In genomic region chr3:150703756-150704344, GRCh38 we compare ENCODE assay signal across 8 cellular contexts. TPM values are rescaled to one million over a fixed set of nuclear protein-coding genes. Genes with fewer than 3 reads are reported as not detected.
A peak's percentile ranks its signal among the peaks of the same experiment; 100 is the strongest.
DNase-seq lines count a peak whose midpoint lies in the region; ATAC-seq and TF ChIP-seq lines count a peak whose summit lies in the region.

ERICH6 (minus strand) TSS chr3:150703920; CDS start chr3:150703898, 22 bp downstream.

- intact Hi-C loops in esophagus muscularis mucosa (cut with DNase I) = loop anchor here (5.0 kb wide), 1 partner anchor 102 kb away; the partner anchor contains the start of gene SELENOT

- 0% methylated on average over 35 of the region's 35 CpGs for WGBS in esophagus muscularis mucosa

- H3K36me3 ChIP-seq in esophagus muscularis mucosa (no peaks in the 10 kb centered on the region), muscle layer of duodenum (ENCODE audit: control insufficient read depth in 1 of 2, insufficient read depth in 2 of 2, low read length in 2 of 2) (no peaks in the 10 kb centered on the region)

- peak within 1 kb of the TSS; percentile 94 for H3K27ac Mint-ChIP-seq in activated T-cell treated with anti-CD3 and anti-CD28 coated beads, Interleukin-2, amount 50 U/mL, for 24 hours

- DNase-seq in DMS153 treated with DMSO at 0.1 percent for 48 hours (lab: John Stamatoyannopoulos, UW; ENCODE audit: unreplicated experiment) (peak; percentile 84), HuH-7.5 (ENCODE audit: low spot score) (peak; percentile 77), OCI-M1 (lab: John Stamatoyannopoulos, UW) (peak; percentile 90), esophagus muscularis mucosa (ENCODE audit: extremely low spot score) (peak; percentile 96)
- DNase-seq in activated T-cell treated with anti-CD3 and anti-CD28 coated beads, Interleukin-2, amount 50 U/mL, for 24 hours = peak; percentile 87
- peak; percentile 51 to 71 for DNase-seq in stimulated activated CD8-positive, alpha-beta memory T cell treated with anti-CD3 and anti-CD28 coated beads, Interleukin-7, amount 100 ng/mL, for 4 hours (ENCODE audit: low read depth in 2 of 2)

- peak within 1 kb of the TSS; percentile 74 to 82 (median 79) for H3K27ac ChIP-seq in esophagus muscularis mucosa (replicated peaks in 1 of 4)
- H3K27ac ChIP-seq in muscle layer of duodenum (ENCODE audit: low read length) = peak within 1 kb of the TSS; percentile 86

- H3K9me3 ChIP-seq in esophagus muscularis mucosa = no peaks in the 10 kb centered on the region
- no peaks in the 10 kb centered on the region for H3K9me3 ChIP-seq in muscle layer of duodenum (ENCODE audit: control insufficient read depth in 1 of 2, low read length in 2 of 2)

- H3K4me3 Mint-ChIP-seq in activated T-cell treated with anti-CD3 and anti-CD28 coated beads, Interleukin-2, amount 50 U/mL, for 24 hours = peak within 1 kb of the TSS; percentile 88

- peak within 1 kb of the TSS; percentile 58 to 72 (median 64) for H3K4me3 ChIP-seq in esophagus muscularis mucosa
- H3K4me3 ChIP-seq in muscle layer of duodenum (ENCODE audit: low read depth in 1 of 2, low read length in 2 of 2) = peak within 1 kb of the TSS; percentile 66 to 85

- peaks cover 23% of the 10 kb centered on the region for H3K36me3 Mint-ChIP-seq in activated T-cell treated with anti-CD3 and anti-CD28 coated beads, Interleukin-2, amount 50 U/mL, for 24 hours (ENCODE audit: low read depth)

- TF ChIP-seq POLR2A in esophagus muscularis mucosa (IDR thresholded peaks at IDR 0.05; ENCODE audit: low read depth) = peak; percentile 10

- peaks cover 33% of the 10 kb centered on the region for H3K4me1 Mint-ChIP-seq in activated T-cell treated with anti-CD3 and anti-CD28 coated beads, Interleukin-2, amount 50 U/mL, for 24 hours (ENCODE audit: low read depth)

- H3K4me1 ChIP-seq in esophagus muscularis mucosa = peaks cover 5 to 21% (median 10%) of the 10 kb centered on the region in 4 donors
- H3K4me1 ChIP-seq in muscle layer of duodenum (ENCODE audit: control insufficient read depth in 1 of 2, insufficient read depth in 2 of 2, low read length in 2 of 2) = peaks cover 0 to 5% of the 10 kb centered on the region in 2 donors

- TF ChIP-seq EP300 in esophagus muscularis mucosa (IDR thresholded peaks at IDR 0.05) = no peak

- TF ChIP-seq CTCF in esophagus muscularis mucosa (IDR thresholded peaks at IDR 0.05) = peak in 2 of 3 experiments; percentile 31 to 33

- H3K27me3 ChIP-seq in esophagus muscularis mucosa = no peaks in the 10 kb centered on the region
- H3K27me3 ChIP-seq in muscle layer of duodenum (ENCODE audit: low read depth, low read length) = no peaks in the 10 kb centered on the region

- H3K27me3 Mint-ChIP-seq in activated T-cell treated with anti-CD3 and anti-CD28 coated beads, Interleukin-2, amount 50 U/mL, for 24 hours = no peaks in the 10 kb centered on the region

- peak; percentile 99 for ATAC-seq in GM21528 (IDR thresholded peaks at IDR 0.05; ENCODE audit: low FRiP score, unreplicated experiment)

- H3K9me3 Mint-ChIP-seq in activated T-cell treated with anti-CD3 and anti-CD28 coated beads, Interleukin-2, amount 50 U/mL, for 24 hours = no peaks in the 10 kb centered on the region

RNA-seq across cellular contexts. Expression of gene ERICH6, which starts in this region (rescaled TPM):
- total RNA-seq in esophagus muscularis mucosa = not detected

Comparison
In these comparisons a context has a peak if more than half of its experiments do, and no peak if none do; other contexts are left out.
1. Peak in every context shown above with its lines: DNase-seq, ATAC-seq, H3K4me3 ChIP-seq and H3K27ac ChIP-seq.
2. Peak in DNase-seq, H3K4me3 ChIP-seq and H3K27ac ChIP-seq in esophagus muscularis mucosa; RNA of the gene not detected or under 1 TPM.